1 cellular context compared by ENCODE assay signal in genomic region chrX:103488332-103488731, GRCh38.
TF ChIP-seq lines count a peak whose summit lies in the region.

No MANE protein-coding gene starts in this region.

TF ChIP-seq in GM23338, 12 proteins besides CTCF, POLR2A, EP300 and RAD21 (continued from another document):
- TF ChIP-seq REST (IDR thresholded peaks at IDR 0.05; ENCODE audit: unreplicated experiment) = no peak
- no peak for TF ChIP-seq STAT1 (IDR thresholded peaks at IDR 0.05; ENCODE audit: unreplicated experiment)
- no peak for TF ChIP-seq NANOG (IDR thresholded peaks at IDR 0.05; ENCODE audit: borderline replicate concordance)
- no peak for TF ChIP-seq CREB1 (CRISPR knock-in tag; IDR thresholded peaks at IDR 0.05; ENCODE audit: low read depth)
